Comparison of ENCODE assay signal across 13 cellular contexts in genomic region chr16:82631701-82632685, GRCh38. TPM values are rescaled to one million over a fixed set of nuclear protein-coding genes. Genes with fewer than 3 reads are reported as not detected.
DNase-seq lines count a peak whose midpoint lies in the region; ATAC-seq and TF ChIP-seq lines count a peak whose summit lies in the region.
"Had no signal": no experiment of that assay in that cellular context is flagged by ENCODE, and none has a peak within 500 bp of the region (broad histone marks: within the 10 kb centered on the region; RNA-seq: fewer than 3 reads in every experiment).

No MANE protein-coding gene starts in this region.

- no peak overlapping the region for H3K4me2 ChIP-seq in GM23338
- H3K4me2 ChIP-seq: PC-9 had no signal

- H3K4me3 Mint-ChIP-seq in GM23338, result no peak overlapping the region
- no peak overlapping the region for H3K4me3 Mint-ChIP-seq in CD8-positive, alpha-beta memory T cell
- H3K4me3 Mint-ChIP-seq: naive thymus-derived CD8-positive, alpha-beta T cell had no signal

- DNase-seq in AG09319 (ENCODE audit: extremely low read depth, low read depth) (no peak), GM23338 (ENCODE audit: low spot score) (peak; percentile 61), kidney epithelial cell (ENCODE audit: low read depth) (no peak), HK-2 (ENCODE audit: unreplicated experiment) (no peak)
- DNase-seq in activated CD4-positive, CD25-positive, alpha-beta regulatory T cell (lab: John Stamatoyannopoulos, UW), result no peak
- DNase-seq in CD8-positive, alpha-beta memory T cell, result no peak
- DNase-seq: activated CD4-positive, alpha-beta T cell treated with anti-CD3 and anti-CD28 coated beads for 4 hours; DMS79; naive thymus-derived CD8-positive, alpha-beta T cell; PC-9; stimulated activated CD4-positive, alpha-beta T cell treated with anti-CD3 and anti-CD28 coated beads, Interleukin-4, amount 100 ng/mL, for 24 hours had no signal

- H3K36me3 Mint-ChIP-seq in GM23338 (ENCODE audit: low read depth), result 0 out of 3 replicates have a peak, but pooled peaks cover 5% of the 10 kb centered on the region
- H3K36me3 Mint-ChIP-seq in CD8-positive, alpha-beta memory T cell, result no peaks in the 10 kb centered on the region
- H3K36me3 Mint-ChIP-seq: naive thymus-derived CD8-positive, alpha-beta T cell had no signal

- no peaks in the 10 kb centered on the region for H3K9me3 ChIP-seq in CD8-positive, alpha-beta memory T cell (ENCODE audit: low read length)

- POLR2A ChIA-PET in CD8-positive, alpha-beta memory T cell (lab: Charles Lee), result no interaction called here

- H3K4me1 Mint-ChIP-seq in GM23338, result peaks cover 20% of the 10 kb centered on the region
- H3K4me1 Mint-ChIP-seq in CD8-positive, alpha-beta memory T cell, result peaks cover 0 to 1% (median 0%) of the 10 kb centered on the region in 3 donors

- H4K20me1 ChIP-seq in GM23338 (replicated peaks; ENCODE audit: insufficient read depth), result no peaks in the 10 kb centered on the region

- no peak overlapping the region for H3K4me3 ChIP-seq in GM23338
- no peak overlapping the region for H3K4me3 ChIP-seq in WI38 (ENCODE audit: low read depth, low read length)
- H3K4me3 ChIP-seq in kidney epithelial cell (ENCODE audit: low read depth, low read length), result no peak overlapping the region
- H3K4me3 ChIP-seq in CD8-positive, alpha-beta memory T cell (ENCODE audit: low read length), result no peak overlapping the region
- H3K4me3 ChIP-seq: PC-9 had no signal

- peaks cover 25% of the 10 kb centered on the region for H3K27me3 ChIP-seq in GM23338 (ENCODE audit: insufficient read depth)
- H3K27me3 ChIP-seq in kidney epithelial cell (ENCODE audit: control insufficient read depth, insufficient read depth, low read length), result no peaks in the 10 kb centered on the region
- H3K27me3 ChIP-seq in CD8-positive, alpha-beta memory T cell (ENCODE audit: insufficient read depth, low read length, poor library complexity, severe bottlenecking), result peaks cover 15% of the 10 kb centered on the region

- H3K36me3 ChIP-seq in GM23338 (ENCODE audit: insufficient read depth) (no peaks in the 10 kb centered on the region), kidney epithelial cell (ENCODE audit: control insufficient read depth, insufficient read depth, low read length) (no peaks in the 10 kb centered on the region)
- H3K36me3 ChIP-seq in CD8-positive, alpha-beta memory T cell (ENCODE audit: insufficient read depth, low read length), result no peaks in the 10 kb centered on the region

- H3K27ac Mint-ChIP-seq in GM23338, result no peak overlapping the region
- no peak overlapping the region for H3K27ac Mint-ChIP-seq in CD8-positive, alpha-beta memory T cell
- H3K27ac Mint-ChIP-seq: naive thymus-derived CD8-positive, alpha-beta T cell had no signal

- H3K27me3 Mint-ChIP-seq in GM23338 (ENCODE audit: insufficient read depth, low read depth, poor library complexity), result peaks cover 20% of the 10 kb centered on the region
- peaks cover 15 to 32% of the 10 kb centered on the region in 2 donors for H3K27me3 Mint-ChIP-seq in CD8-positive, alpha-beta memory T cell

- no peaks in the 10 kb centered on the region for H3F3A ChIP-seq in GM23338 (replicated peaks; ENCODE audit: low read depth)

- TF ChIP-seq CTCF in AG09319 (IDR thresholded peaks at IDR 0.05; ENCODE audit: low read depth, low read length) (peak; percentile 23), GM23338 (conservative IDR thresholded peaks at IDR 0.05; ENCODE audit: low read depth in 2 of 2) (peak; percentile 59 to 87), WI38 (IDR thresholded peaks at IDR 0.05; ENCODE audit: low read depth, low read length) (peak; percentile 11; the same call in 1 of the 2 replicates), kidney epithelial cell (IDR thresholded peaks at IDR 0.05; ENCODE audit: insufficient read depth, low read length, poor library complexity, severe bottlenecking) (peak; percentile 25)

- CTCF ChIA-PET in CD8-positive, alpha-beta memory T cell (lab: Charles Lee), result interaction anchor here (1.0 kb wide), 1 partner anchor 50 kb away, joined by 3 read pairs; no protein-coding TSS in a partner anchor

- 0 out of 2 replicates have a peak overlapping the region, but pooled peaks have one; percentile 72 for H2AFZ ChIP-seq in GM23338
- H2AFZ ChIP-seq: PC-9 had no signal

- H3K4me1 ChIP-seq in GM23338 (ENCODE audit: insufficient read depth), result peaks cover 22% of the 10 kb centered on the region
- H3K4me1 ChIP-seq in CD8-positive, alpha-beta memory T cell (ENCODE audit: insufficient read depth, low read length), result no peaks in the 10 kb centered on the region

- ATAC-seq in GM23338, result peak; percentile 19; the same call in 2 of the 3 replicates
- no peak for ATAC-seq in HG03045 (IDR thresholded peaks at IDR 0.05; ENCODE audit: unreplicated experiment)
- ATAC-seq: naive thymus-derived CD8-positive, alpha-beta T cell had no signal

- no peaks in the 10 kb centered on the region for H3K79me2 ChIP-seq in GM23338 (replicated peaks; ENCODE audit: insufficient read depth)

- H3K27ac ChIP-seq in GM23338 (ENCODE audit: low read depth), result no peak overlapping the region
- H3K27ac ChIP-seq in CD8-positive, alpha-beta memory T cell (ENCODE audit: low read depth, low read length), result no peak overlapping the region
- H3K27ac ChIP-seq: PC-9 had no signal

- H3K9me3 Mint-ChIP-seq in GM23338, result peaks cover 5% of the 10 kb centered on the region; the same call in 2 of the 3 replicates
- H3K9me3 Mint-ChIP-seq in CD8-positive, alpha-beta memory T cell, result no peaks in the 10 kb centered on the region
- H3K9me3 Mint-ChIP-seq: naive thymus-derived CD8-positive, alpha-beta T cell had no signal

- H3K9me2 ChIP-seq in GM23338 (ENCODE audit: insufficient read depth), result no peaks in the 10 kb centered on the region

TF ChIP-seq in GM23338, 12 proteins besides CTCF, POLR2A, EP300 and RAD21 (continues in another document):
- TF ChIP-seq EZH2 (IDR thresholded peaks at IDR 0.05; ENCODE audit: low read depth, unreplicated experiment) (no peak), ZNF331 (CRISPR knock-in tag; IDR thresholded peaks at IDR 0.05; ENCODE audit: low read depth) (no peak), REST (IDR thresholded peaks at IDR 0.05; ENCODE audit: unreplicated experiment) (no peak), CREB1 (CRISPR knock-in tag; IDR thresholded peaks at IDR 0.05; ENCODE audit: low read depth) (no peak), STAT1 (IDR thresholded peaks at IDR 0.05; ENCODE audit: unreplicated experiment) (no peak), NANOG (IDR thresholded peaks at IDR 0.05; ENCODE audit: borderline replicate concordance) (no peak), EZH2phosphoT487 (IDR thresholded peaks at IDR 0.05; ENCODE audit: unreplicated experiment) (no peak), JUNB (IDR thresholded peaks at IDR 0.05; ENCODE audit: unreplicated experiment) (no peak)
- TF ChIP-seq, protein P1, sequence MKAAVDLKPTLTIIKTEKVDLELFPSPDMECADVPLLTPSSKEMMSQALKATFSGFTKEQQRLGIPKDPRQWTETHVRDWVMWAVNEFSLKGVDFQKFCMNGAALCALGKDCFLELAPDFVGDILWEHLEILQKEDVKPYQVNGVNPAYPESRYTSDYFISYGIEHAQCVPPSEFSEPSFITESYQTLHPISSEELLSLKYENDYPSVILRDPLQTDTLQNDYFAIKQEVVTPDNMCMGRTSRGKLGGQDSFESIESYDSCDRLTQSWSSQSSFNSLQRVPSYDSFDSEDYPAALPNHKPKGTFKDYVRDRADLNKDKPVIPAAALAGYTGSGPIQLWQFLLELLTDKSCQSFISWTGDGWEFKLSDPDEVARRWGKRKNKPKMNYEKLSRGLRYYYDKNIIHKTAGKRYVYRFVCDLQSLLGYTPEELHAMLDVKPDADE (IDR thresholded peaks at IDR 0.05), result no peak

RNA-seq across cellular contexts. Expression of gene CDH13, which starts 5.2 kb away (rescaled TPM):
- total RNA-seq in GM23338 (2014; rRNA removed; shearing (Covaris generic)), result 4.4 and 13.6 TPM in 2 replicates
- 1.2 and 1.6 TPM in 2 replicates for polyA plus RNA-seq in GM23338 (2016; fragmentation: Nextera tagmentation; extraction: Ambion mirVana)
- total RNA-seq in kidney epithelial cell, result 32.8 and 39.3 TPM in 2 replicates
- not detected for total RNA-seq in CD8-positive, alpha-beta memory T cell
- polyA plus RNA-seq in CD8-positive, alpha-beta memory T cell, result not detected
- total RNA-seq: naive thymus-derived CD8-positive, alpha-beta T cell had no signal
- polyA plus RNA-seq: naive thymus-derived CD8-positive, alpha-beta T cell had no signal

Comparison
In these comparisons a context has a peak if more than half of its experiments do, and no peak if none do; other contexts are left out.
1. CTCF ChIP-seq: peak in every context shown above with its lines; median percentile 73 in GM23338; 25 in kidney epithelial cell; 23 in AG09319; 11 in WI38.